Comparison of ENCODE assay signal across 18 cellular contexts in the genomic region with DNA sequence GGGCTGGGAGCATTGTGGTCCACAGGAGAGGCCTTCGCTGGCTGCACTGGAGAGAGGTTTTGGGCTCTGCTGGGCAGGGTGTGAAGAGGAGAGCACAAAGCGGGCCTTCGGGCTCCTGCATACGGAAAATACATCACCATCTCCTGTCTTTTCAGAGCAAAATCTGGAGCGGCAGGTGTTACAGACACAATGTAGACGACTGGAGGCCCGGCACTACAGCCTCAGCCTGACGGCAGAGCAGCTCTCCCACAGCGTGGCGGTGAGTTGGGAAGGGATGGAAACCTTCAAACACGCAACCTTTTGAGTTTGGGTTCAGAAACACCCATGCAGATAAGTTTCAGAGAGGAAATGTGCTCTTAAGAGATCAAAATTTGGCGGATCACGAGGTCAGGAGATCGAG.
"Had no signal": no experiment of that assay in that cellular context is flagged by ENCODE, and none has a peak within 500 bp of the region (broad histone marks: within the 10 kb centered on the region; RNA-seq: fewer than 3 reads in every experiment).

No MANE protein-coding gene starts in this region.

- DNase-seq: activated effector memory CD4-positive, alpha-beta T cell treated with Interleukin-2 at 50 U/mL for 16 hours; activated naive CD4-positive, alpha-beta T cell treated with anti-CD3 and anti-CD28 coated beads, Interleukin-2, amount 50 U/mL, for 16 hours; activated T-cell treated with anti-CD3 and anti-CD28 coated beads for 4 hours; amniotic stem cell; body of pancreas; central memory CD4-positive, alpha-beta T cell; cortex of kidney; effector CD4-positive, alpha-beta T cell; foreskin fibroblast; mesendoderm; sigmoid colon; stimulated activated CD4-positive, alpha-beta T cell treated with anti-CD3 and anti-CD28 coated beads, Interleukin-12 subunit alpha, Interleukin-12 subunit beta, amount 100 ng/mL, for 4 hours; stimulated activated CD4-positive, alpha-beta T cell treated with anti-CD3 and anti-CD28 coated beads, Interleukin-2, amount 100 ng/mL, for 24 hours; thyroid gland; uterus had no signal

- H3K4me1 Mint-ChIP-seq: stimulated activated memory B cell treated with anti-CD40 and anti-IgM and Interleukin-4, amounts not matched to agents 10 μg/mL and 1 μg/mL and 100 μg/mL, for 72 hours had no signal

- H3K4me1 ChIP-seq: uterus had no signal

- ATAC-seq: body of pancreas; stimulated activated memory B cell treated with anti-CD40 and anti-IgM and Interleukin-4, amounts not matched to agents 10 μg/mL and 1 μg/mL and 100 μg/mL, for 72 hours had no signal

- H3K4me3 ChIP-seq: body of pancreas, sigmoid colon, thyroid gland, uterus had no signal

- H3K27ac Mint-ChIP-seq: nephron; stimulated activated memory B cell treated with anti-CD40 and anti-IgM and Interleukin-4, amounts not matched to agents 10 μg/mL and 1 μg/mL and 100 μg/mL, for 72 hours; T-helper 2 cell treated with Interferon-gamma antibody and Interleukin-4, amounts not matched to agents 5 μg/mL and 100 μg/mL, for 36 hours had no signal

- H3K9me3 Mint-ChIP-seq: nephron; stimulated activated memory B cell treated with anti-CD40 and anti-IgM and Interleukin-4, amounts not matched to agents 10 μg/mL and 1 μg/mL and 100 μg/mL, for 72 hours; T-helper 2 cell treated with Interferon-gamma antibody and Interleukin-4, amounts not matched to agents 5 μg/mL and 100 μg/mL, for 36 hours had no signal

- H3K27me3 ChIP-seq: body of pancreas, sigmoid colon, thyroid gland, uterus had no signal

- H3K4me3 Mint-ChIP-seq: nephron; stimulated activated memory B cell treated with anti-CD40 and anti-IgM and Interleukin-4, amounts not matched to agents 10 μg/mL and 1 μg/mL and 100 μg/mL, for 72 hours; T-helper 2 cell treated with Interferon-gamma antibody and Interleukin-4, amounts not matched to agents 5 μg/mL and 100 μg/mL, for 36 hours had no signal

- H3K27me3 Mint-ChIP-seq: stimulated activated memory B cell treated with anti-CD40 and anti-IgM and Interleukin-4, amounts not matched to agents 10 μg/mL and 1 μg/mL and 100 μg/mL, for 72 hours had no signal

- H3K27ac ChIP-seq: body of pancreas, sigmoid colon, thyroid gland, uterus had no signal

- H3K36me3 ChIP-seq: uterus had no signal

- H3K9me3 ChIP-seq: body of pancreas, sigmoid colon, thyroid gland, uterus had no signal
